Comparison of ENCODE assay signal across 8 cellular contexts in genomic region chr17:2595200-2595599, GRCh38. TPM values are rescaled to one million over a fixed set of nuclear protein-coding genes. Genes with fewer than 3 reads are reported as not detected.
A peak's percentile ranks its signal among the peaks of the same experiment; 100 is the strongest.
DNase-seq lines count a peak whose midpoint lies in the region; ATAC-seq, FAIRE-seq and TF ChIP-seq lines count a peak whose summit lies in the region.

No MANE protein-coding gene starts in this region.

- peak overlapping the region; percentile 33 to 93 (median 79) for H3K27ac Mint-ChIP-seq in IgD-negative memory B cell

- DNase-seq in AG04449 (ENCODE audit: low read depth, low spot score) (no peak), bronchial epithelial cell (ENCODE audit: low read depth) (peak; percentile 3), posterior cingulate gyrus (no peak)

- peaks cover 31 to 40% (median 32%) of the 10 kb centered on the region in 3 donors for H3K4me1 Mint-ChIP-seq in IgD-negative memory B cell

- peak overlapping the region; percentile 58 for H3K27ac ChIP-seq in muscle layer of duodenum (ENCODE audit: low read length)

- peak overlapping the region; percentile 78 for H3K4me3 ChIP-seq in AG04449 (ENCODE audit: low read depth, low read length)
- peak overlapping the region; percentile 97 for H3K4me3 ChIP-seq in bronchial epithelial cell (ENCODE audit: low read depth, low read length)
- peak overlapping the region; percentile 76 to 88 for H3K4me3 ChIP-seq in muscle layer of duodenum (ENCODE audit: low read depth in 1 of 2, low read length in 2 of 2)

- H3K27me3 Mint-ChIP-seq in IgD-negative memory B cell: no peaks in the 10 kb centered on the region

- H3K9me3 ChIP-seq in muscle layer of duodenum (ENCODE audit: control insufficient read depth in 1 of 2, low read length in 2 of 2): no peaks in the 10 kb centered on the region

- no peak for TF ChIP-seq CTCF in AG04449 (IDR thresholded peaks at IDR 0.05; ENCODE audit: insufficient read depth, low read length, missing control alignments)
- no peak for TF ChIP-seq CTCF in bronchial epithelial cell (IDR thresholded peaks at IDR 0.05; ENCODE audit: insufficient read depth, low read length, severe bottlenecking)

- H3K36me3 Mint-ChIP-seq in IgD-negative memory B cell: no peaks in the 10 kb centered on the region

- no peak for FAIRE-seq in bronchial epithelial cell (lab: Jason Lieb, UNC)

- H3K9me3 Mint-ChIP-seq in IgD-negative memory B cell: no peaks in the 10 kb centered on the region

- CTCF ChIA-PET in AG04449 (lab: Yijun Ruan, JAX): no interaction called here

- H3K4me1 ChIP-seq in muscle layer of duodenum (ENCODE audit: control insufficient read depth in 1 of 2, insufficient read depth in 2 of 2, low read length in 2 of 2): peaks cover 10 to 36% of the 10 kb centered on the region in 2 donors

- POLR2A ChIA-PET in AG04449 (lab: Yijun Ruan, JAX): no interaction called here

- intact Hi-C loops in posterior cingulate gyrus (cut with DNase I): loop anchor here (5.0 to 10.0 kb wide), 2 partner anchors 87 to 120 kb away; partner anchors contain the start of gene CLUH

- no peaks in the 10 kb centered on the region for H3K27me3 ChIP-seq in bronchial epithelial cell (ENCODE audit: control insufficient read depth, insufficient read depth, low read length)
- no peaks in the 10 kb centered on the region for H3K27me3 ChIP-seq in muscle layer of duodenum (ENCODE audit: low read depth, low read length)

- no peaks in the 10 kb centered on the region for H3K36me3 ChIP-seq in bronchial epithelial cell (ENCODE audit: control insufficient read depth, insufficient read depth, low read length)
- peaks cover 0 to 6% of the 10 kb centered on the region in 2 donors for H3K36me3 ChIP-seq in muscle layer of duodenum (ENCODE audit: control insufficient read depth in 1 of 2, insufficient read depth in 2 of 2, low read length in 2 of 2)

- H3K4me3 Mint-ChIP-seq in IgD-negative memory B cell: peak overlapping the region; percentile 73 to 97 (median 96)

- ATAC-seq in GM21619 (IDR thresholded peaks at IDR 0.05; ENCODE audit: unreplicated experiment) (no peak), GM18519 (IDR thresholded peaks at IDR 0.05; ENCODE audit: low FRiP score, unreplicated experiment) (no peak), GM21717 (IDR thresholded peaks at IDR 0.05; ENCODE audit: unreplicated experiment) (no peak)

RNA-seq across cellular contexts. Expression of gene PAFAH1B1, which starts 1.7 kb away (rescaled TPM):
- polyA plus RNA-seq in IgD-negative memory B cell: 17.8 TPM
- 109 and 131 TPM in 2 replicates for total RNA-seq in bronchial epithelial cell
